ENCODE assay signal across 28 cellular contexts in the genomic region with DNA sequence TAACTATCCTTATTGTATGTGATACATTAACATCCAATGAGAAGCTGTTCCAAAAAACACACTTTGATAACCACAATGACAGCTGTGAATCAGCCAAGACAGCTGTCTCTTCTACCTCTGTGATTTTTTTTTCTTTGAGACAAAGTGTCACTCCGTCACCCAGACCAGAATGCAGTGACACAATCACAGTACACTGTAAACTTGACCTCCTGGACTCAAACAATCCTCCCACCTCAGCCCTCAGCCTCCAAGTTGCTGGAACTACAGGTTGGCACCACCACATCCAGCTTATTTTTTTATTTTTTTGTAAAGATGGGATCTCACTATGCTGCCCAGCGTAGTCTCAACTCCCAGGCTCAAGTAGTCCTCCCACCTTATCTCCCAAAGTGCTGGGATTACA.
"Had no signal": no experiment of that assay in that cellular context is flagged by ENCODE, and none has a peak within 500 bp of the region (broad histone marks: within the 10 kb centered on the region; RNA-seq: fewer than 3 reads in every experiment).

No MANE protein-coding gene starts in this region.

- ATAC-seq: activated CD8-positive, alpha-beta T cell treated with anti-CD3 and anti-CD28 coated beads for 36 hours; activated naive CD4-positive, alpha-beta T cell treated with anti-CD3 and anti-CD28 coated beads, Interleukin-2, amount 50 U/mL, for 72 hours; activated T-cell treated with anti-CD3 and anti-CD28 coated beads, Interleukin-2, amount 50 U/mL, for 4 hours; activated T-cell treated with anti-CD3 and anti-CD28 coated beads, Interleukin-2, amount 50 U/mL, for 72 hours; activated T-helper 17 cell treated with anti-CD3 and anti-CD28 coated beads, Interleukin-2, amount 50 U/mL, for 72 hours; T-cell; T-helper 17 cell had no signal

- DNase-seq: activated B cell treated with CpG ODN at 0.5 μM for 24 hours; activated CD4-positive, alpha-beta memory T cell treated with anti-CD3 and anti-CD28 coated beads for 36 hours; activated CD4-positive, alpha-beta T cell treated with anti-CD3 and anti-CD28 coated beads for 4 hours; activated CD4-positive, alpha-beta T cell treated with anti-CD3 and anti-CD28 coated beads, Interleukin-2, amount 10 ng/mL, durations not matched to agents 24 days and 14 days; activated CD4-positive, alpha-beta T cell treated with anti-CD3 and anti-CD28 coated beads, Interleukin-2, amount 50 U/mL, for 1 hour; activated CD4-positive, alpha-beta T cell treated with anti-CD3 and anti-CD28 coated beads, Interleukin-2, amount 50 U/mL, for 4 hours; activated CD4-positive, CD25-positive, alpha-beta regulatory T cell treated with anti-CD3 and anti-CD28 coated beads, Interleukin-2, amount 50 U/mL, for 72 hours; activated CD8-positive, alpha-beta memory T cell treated with anti-CD3 and anti-CD28 coated beads, Interleukin-2, amount 50 U/mL, for 4 hours; activated CD8-positive, alpha-beta T cell treated with anti-CD3 and anti-CD28 coated beads for 36 hours; activated effector memory CD4-positive, alpha-beta T cell treated with anti-CD3 and anti-CD28 coated beads, Interleukin-2, amount 50 U/mL, for 16 hours; activated gamma-delta T cell treated with Interleukin-2 at 50 U/mL for 16 hours; activated naive CD4-positive, alpha-beta T cell; activated naive CD4-positive, alpha-beta T cell treated with anti-CD3 and anti-CD28 coated beads for 36 hours; activated naive CD4-positive, alpha-beta T cell treated with anti-CD3 and anti-CD28 coated beads, Interleukin-2, amount 50 U/mL, for 16 hours; activated naive CD8-positive, alpha-beta T cell treated with anti-CD3 and anti-CD28 coated beads for 36 hours; activated T-cell treated with anti-CD3 and anti-CD28 coated beads for 4 hours; activated T-cell treated with anti-CD3 and anti-CD28 coated beads, Interleukin-2, amount 50 U/mL, for 1 hour; activated T-cell treated with anti-CD3 and anti-CD28 coated beads, Interleukin-2, amount 50 U/mL, for 4 hours; activated T-cell treated with anti-CD3 and anti-CD28 coated beads, Interleukin-2, amount 50 U/mL, for 72 hours; adrenal gland; amygdala; anterior cingulate cortex; caudate nucleus; cerebellar nuclear complex; T-cell; T-helper 17 cell had no signal
